18 cellular contexts compared by ENCODE assay signal in genomic region chr15:61057376-61057775, GRCh38.
DNase-seq lines count a peak whose midpoint lies in the region; ATAC-seq lines count a peak whose summit lies in the region.
"Had no signal": no experiment of that assay in that cellular context is flagged by ENCODE, and none has a peak within 500 bp of the region (broad histone marks: within the 10 kb centered on the region; RNA-seq: fewer than 3 reads in every experiment).

No MANE protein-coding gene starts in this region.

- DNase-seq in activated naive CD4-positive, alpha-beta T cell treated with anti-CD3 and anti-CD28 coated beads for 36 hours: peak; percentile 19
- DNase-seq in activated naive CD4-positive, alpha-beta T cell (lab: John Stamatoyannopoulos, UW): no peak
- DNase-seq in GOT3 (lab: John Stamatoyannopoulos, UW): no peak
- no peak for DNase-seq in cerebellum (ENCODE audit: low spot score)
- DNase-seq: activated CD4-positive, alpha-beta T cell treated with anti-CD3 and anti-CD28 coated beads for 1 hour; activated T-cell treated with anti-CD3 and anti-CD28 coated beads, Interleukin-2, amount 50 U/mL, for 24 hours; amygdala; CD4-positive, alpha-beta T cell; cerebellar nuclear complex; MM.1S; NCI-H187 treated with DMSO at 0.1 percent for 48 hours; NCI-H526 had no signal

- intact Hi-C loops in activated naive CD4-positive, alpha-beta T cell treated with anti-CD3 and anti-CD28 coated beads for 36 hours (cut with micrococcal nuclease): loop anchor here (2.0 to 10.0 kb wide), 2 partner anchors 549 to 693 kb away; no protein-coding TSS in a partner anchor

- ATAC-seq in GM19351 (IDR thresholded peaks at IDR 0.05; ENCODE audit: unreplicated experiment) (peak; percentile 93), HG03095 (IDR thresholded peaks at IDR 0.05; ENCODE audit: unreplicated experiment) (peak; percentile 50), GM19467 (IDR thresholded peaks at IDR 0.05; ENCODE audit: unreplicated experiment) (no peak)
- peak; percentile 41 for ATAC-seq in stimulated activated memory B cell treated with anti-CD40 and anti-IgM and Interleukin-4, amounts not matched to agents 10 μg/mL and 1 μg/mL and 100 μg/mL, for 72 hours
- ATAC-seq: GM23338 had no signal

- H3K4me3 Mint-ChIP-seq in activated naive CD4-positive, alpha-beta T cell treated with anti-CD3 and anti-CD28 coated beads for 36 hours: no peak overlapping the region
- no peak overlapping the region for H3K4me3 Mint-ChIP-seq in stimulated activated memory B cell treated with anti-CD40 and anti-IgM and Interleukin-4, amounts not matched to agents 10 μg/mL and 1 μg/mL and 100 μg/mL, for 72 hours
- H3K4me3 Mint-ChIP-seq: activated T-cell treated with anti-CD3 and anti-CD28 coated beads, Interleukin-2, amount 50 U/mL, for 24 hours; CD4-positive, alpha-beta T cell; GM23338; T-helper 2 cell treated with Interferon-gamma antibody and Interleukin-4, amounts not matched to agents 5 μg/mL and 100 μg/mL, for 36 hours had no signal

- H3K27me3 Mint-ChIP-seq in activated naive CD4-positive, alpha-beta T cell treated with anti-CD3 and anti-CD28 coated beads for 36 hours (ENCODE audit: low read depth): no peaks in the 10 kb centered on the region
- peaks cover 17% of the 10 kb centered on the region for H3K27me3 Mint-ChIP-seq in stimulated activated memory B cell treated with anti-CD40 and anti-IgM and Interleukin-4, amounts not matched to agents 10 μg/mL and 1 μg/mL and 100 μg/mL, for 72 hours

- H3K27ac Mint-ChIP-seq in activated naive CD4-positive, alpha-beta T cell treated with anti-CD3 and anti-CD28 coated beads for 36 hours: peak overlapping the region; percentile 32
- no peak overlapping the region for H3K27ac Mint-ChIP-seq in stimulated activated memory B cell treated with anti-CD40 and anti-IgM and Interleukin-4, amounts not matched to agents 10 μg/mL and 1 μg/mL and 100 μg/mL, for 72 hours
- H3K27ac Mint-ChIP-seq: activated T-cell treated with anti-CD3 and anti-CD28 coated beads, Interleukin-2, amount 50 U/mL, for 24 hours; CD4-positive, alpha-beta T cell; GM23338; T-helper 2 cell treated with Interferon-gamma antibody and Interleukin-4, amounts not matched to agents 5 μg/mL and 100 μg/mL, for 36 hours had no signal

- H3K9me3 Mint-ChIP-seq in activated naive CD4-positive, alpha-beta T cell treated with anti-CD3 and anti-CD28 coated beads for 36 hours: no peaks in the 10 kb centered on the region
- H3K9me3 Mint-ChIP-seq in stimulated activated memory B cell treated with anti-CD40 and anti-IgM and Interleukin-4, amounts not matched to agents 10 μg/mL and 1 μg/mL and 100 μg/mL, for 72 hours: peaks cover 3% of the 10 kb centered on the region
- H3K9me3 Mint-ChIP-seq: activated T-cell treated with anti-CD3 and anti-CD28 coated beads, Interleukin-2, amount 50 U/mL, for 24 hours; CD4-positive, alpha-beta T cell; GM23338; T-helper 2 cell treated with Interferon-gamma antibody and Interleukin-4, amounts not matched to agents 5 μg/mL and 100 μg/mL, for 36 hours had no signal

- peaks cover 11% of the 10 kb centered on the region for H3K4me1 Mint-ChIP-seq in activated naive CD4-positive, alpha-beta T cell treated with anti-CD3 and anti-CD28 coated beads for 36 hours (ENCODE audit: low read depth)
- H3K4me1 Mint-ChIP-seq in stimulated activated memory B cell treated with anti-CD40 and anti-IgM and Interleukin-4, amounts not matched to agents 10 μg/mL and 1 μg/mL and 100 μg/mL, for 72 hours: peaks cover 7% of the 10 kb centered on the region

- no peaks in the 10 kb centered on the region for H3K36me3 Mint-ChIP-seq in activated naive CD4-positive, alpha-beta T cell treated with anti-CD3 and anti-CD28 coated beads for 36 hours (ENCODE audit: low read depth)
- no peaks in the 10 kb centered on the region for H3K36me3 Mint-ChIP-seq in stimulated activated memory B cell treated with anti-CD40 and anti-IgM and Interleukin-4, amounts not matched to agents 10 μg/mL and 1 μg/mL and 100 μg/mL, for 72 hours

- CTCF ChIA-PET in activated naive CD4-positive, alpha-beta T cell treated with anti-CD3 and anti-CD28 coated beads for 36 hours (lab: Charles Lee): no interaction called here
